13 cellular contexts compared by ENCODE assay signal in genomic region chr6:37259191-37259590, GRCh38. TPM values are rescaled to one million over a fixed set of nuclear protein-coding genes. Genes with fewer than 3 reads are reported as not detected.
DNase-seq lines count a peak whose midpoint lies in the region; ATAC-seq and TF ChIP-seq lines count a peak whose summit lies in the region.
"Had no signal": no experiment of that assay in that cellular context is flagged by ENCODE, and none has a peak within 500 bp of the region (broad histone marks: within the 10 kb centered on the region; RNA-seq: fewer than 3 reads in every experiment).

No MANE protein-coding gene starts in this region.

- no peak overlapping the region for H3K27ac ChIP-seq in AG04450 (ENCODE audit: low read depth, low read length)
- peak overlapping the region; percentile 87 for H3K27ac ChIP-seq in HL-60 (replicated peaks)
- H3K27ac ChIP-seq in neuronal stem cell (replicated peaks; ENCODE audit: low read length): no peak overlapping the region
- H3K27ac ChIP-seq: coronary artery, parathyroid adenoma had no signal

- peaks cover 18% of the 10 kb centered on the region for H3K36me3 Mint-ChIP-seq in activated T-helper 17 cell treated with anti-CD3 and anti-CD28 coated beads, Interleukin-2, amount 50 U/mL, for 72 hours (ENCODE audit: low read depth)

- peaks cover 25% of the 10 kb centered on the region for H3K4me1 Mint-ChIP-seq in activated T-helper 17 cell treated with anti-CD3 and anti-CD28 coated beads, Interleukin-2, amount 50 U/mL, for 72 hours

- no peak overlapping the region for H3K4me2 ChIP-seq in neuronal stem cell (ENCODE audit: insufficient read depth, low read length, poor library complexity, severe bottlenecking)

- H3K4me3 ChIP-seq in AG04450 (ENCODE audit: low read depth, low read length): peak overlapping the region; percentile 90
- H3K4me3 ChIP-seq in HL-60 (replicated peaks; ENCODE audit: insufficient read depth, low read length): no peak overlapping the region; the same call in 1 of the 2 replicates
- H3K4me3 ChIP-seq in neuronal stem cell (ENCODE audit: low read length in 2 of 2): no peak overlapping the region

- H2BK5ac ChIP-seq in neuronal stem cell (ENCODE audit: low read length): no peak overlapping the region

- H2BK120ac ChIP-seq in neuronal stem cell (ENCODE audit: low read depth, low read length): no peak overlapping the region

- H3K9me3 ChIP-seq in AG04450 (ENCODE audit: control insufficient read depth, insufficient read depth, low read length): no peaks in the 10 kb centered on the region
- H3K9me3 ChIP-seq in neuronal stem cell (replicated peaks in 1 of 2; ENCODE audit: control insufficient read depth in 2 of 2, insufficient read depth in 1 of 2, low read depth in 1 of 2, low read length in 2 of 2): no peaks in the 10 kb centered on the region
- H3K9me3 ChIP-seq: transverse colon had no signal

- no peaks in the 10 kb centered on the region for H3K9me3 Mint-ChIP-seq in activated T-helper 17 cell treated with anti-CD3 and anti-CD28 coated beads, Interleukin-2, amount 50 U/mL, for 72 hours

- no peak overlapping the region for H2AFZ ChIP-seq in neuronal stem cell (ENCODE audit: low read length)

- peak; percentile 4 for ATAC-seq in activated T-helper 17 cell treated with anti-CD3 and anti-CD28 coated beads, Interleukin-2, amount 50 U/mL, for 72 hours (replicated peaks)
- ATAC-seq in GM21717 (IDR thresholded peaks at IDR 0.05; ENCODE audit: unreplicated experiment): no peak
- no peak for ATAC-seq in HG03439 (IDR thresholded peaks at IDR 0.05; ENCODE audit: unreplicated experiment)

- peak overlapping the region; percentile 86 for H3K27ac Mint-ChIP-seq in activated T-helper 17 cell treated with anti-CD3 and anti-CD28 coated beads, Interleukin-2, amount 50 U/mL, for 72 hours

- CTCF ChIA-PET in AG04450 (lab: Charles Lee): interaction anchor here (1.4 kb wide), 1 partner anchor 44 kb away, joined by 3 read pairs; no protein-coding TSS in a partner anchor

- DNase-seq in AG04450 (ENCODE audit: low read depth, low spot score): no peak
- DNase-seq in HL-60 (ENCODE audit: low read depth in 1 of 2, low spot score in 1 of 2): no peak
- peak; percentile 77 for DNase-seq in kidney tubule cell (ENCODE audit: low spot score)
- DNase-seq in HCEC 1CT: no peak
- DNase-seq in neuronal stem cell (ENCODE audit: low spot score): no peak
- DNase-seq: NCI-H1048, T1000, transverse colon had no signal

- no peak overlapping the region for H3K14ac ChIP-seq in neuronal stem cell (ENCODE audit: low read length)

- H3K27me3 ChIP-seq in AG04450 (ENCODE audit: control insufficient read depth, insufficient read depth, low read length) (no peaks in the 10 kb centered on the region), HL-60 (ENCODE audit: insufficient read depth, poor library complexity, severe bottlenecking) (no peaks in the 10 kb centered on the region), neuronal stem cell (ENCODE audit: control insufficient read depth in 3 of 3, insufficient read depth in 3 of 3, low read depth in 1 of 3, low read length in 3 of 3) (peaks cover 0 to 1% (median 0%) of the 10 kb centered on the region in 3 experiments)
- H3K27me3 ChIP-seq: transverse colon had no signal

- H2BK15ac ChIP-seq in neuronal stem cell (ENCODE audit: low read length): no peak overlapping the region

- H2AK5ac ChIP-seq in neuronal stem cell (ENCODE audit: low read depth, low read length): no peak overlapping the region

- peak overlapping the region; percentile 86 for H3K4me3 Mint-ChIP-seq in activated T-helper 17 cell treated with anti-CD3 and anti-CD28 coated beads, Interleukin-2, amount 50 U/mL, for 72 hours

- H4K8ac ChIP-seq in neuronal stem cell (ENCODE audit: low read depth, low read length): no peak overlapping the region

- H4K91ac ChIP-seq in neuronal stem cell (ENCODE audit: low read depth, low read length, poor library complexity): no peak overlapping the region

- H3K23ac ChIP-seq in neuronal stem cell (ENCODE audit: low read depth, low read length, poor library complexity): no peak overlapping the region

- H3K79me1 ChIP-seq in neuronal stem cell (ENCODE audit: low read depth, low read length): peaks cover 2% of the 10 kb centered on the region

- H3K4ac ChIP-seq in neuronal stem cell (ENCODE audit: low read length): no peak overlapping the region

- no peak overlapping the region for H3K9ac ChIP-seq in neuronal stem cell (ENCODE audit: low read depth, low read length, poor library complexity)
- H3K9ac ChIP-seq: parathyroid adenoma had no signal

- H3K18ac ChIP-seq in neuronal stem cell (ENCODE audit: low read length): no peak overlapping the region

- H3K4me1 ChIP-seq in neuronal stem cell (ENCODE audit: control insufficient read depth in 2 of 2, insufficient read depth in 1 of 2, low read depth in 1 of 2, low read length in 2 of 2): peaks cover 2 to 3% of the 10 kb centered on the region in 2 donors

- no peaks in the 10 kb centered on the region for H3K27me3 Mint-ChIP-seq in activated T-helper 17 cell treated with anti-CD3 and anti-CD28 coated beads, Interleukin-2, amount 50 U/mL, for 72 hours

- H3K36me3 ChIP-seq in neuronal stem cell (replicated peaks in 1 of 2; ENCODE audit: control insufficient read depth in 2 of 2, insufficient read depth in 2 of 2, low read length in 2 of 2): no peaks in the 10 kb centered on the region
- H3K36me3 ChIP-seq: transverse colon had no signal

- POLR2A ChIA-PET in AG04450 (lab: Yijun Ruan, JAX): interaction anchor here (0.7 kb wide), 1 partner anchor 578 kb away, joined by 3 read pairs; no protein-coding TSS in a partner anchor

- no CpG with 5 or more reads among the region's 2 CpGs for WGBS in neuronal stem cell (ENCODE audit: extremely low coverage in 2 of 2, insufficient read length in 2 of 2, insufficient replicate concordance in 1 of 2), 2 donors

- no peak overlapping the region for H2BK12ac ChIP-seq in neuronal stem cell (ENCODE audit: low read length)

- TF ChIP-seq CTCF in AG04450 (IDR thresholded peaks at IDR 0.05; ENCODE audit: low read depth, low read length) (no peak), HL-60 (IDR thresholded peaks at IDR 0.05; ENCODE audit: insufficient read depth, low read length) (no peak)

RNA-seq across cellular contexts. Expression of gene TMEM217, which starts 1.2 kb away (rescaled TPM):
- 7.7 and 7.8 TPM in 2 replicates for polyA plus RNA-seq in AG04450 (2011; rRNA removed)
- polyA minus RNA-seq in AG04450 (2011; rRNA and poly(A)+ RNA removed): 4.0 and 7.6 TPM in 2 replicates
- 1 to 10 TPM; 2.5 to 3.5 TPM for total RNA-seq in activated T-helper 17 cell treated with anti-CD3 and anti-CD28 coated beads, Interleukin-2, amount 50 U/mL, for 72 hours
- polyA plus RNA-seq in neuronal stem cell (2013, experiment 1 of 2): 0.38 TPM
- 0.32 TPM for polyA plus RNA-seq in neuronal stem cell (2013, experiment 2 of 2)

RNA-seq across cellular contexts. Expression of gene TBC1D22B, which starts 1.6 kb away (rescaled TPM):
- polyA plus RNA-seq in AG04450 (2011; rRNA removed): 9.7 and 9.8 TPM in 2 replicates
- 7.5 and 8.7 TPM in 2 replicates for polyA minus RNA-seq in AG04450 (2011; rRNA and poly(A)+ RNA removed)
- total RNA-seq in activated T-helper 17 cell treated with anti-CD3 and anti-CD28 coated beads, Interleukin-2, amount 50 U/mL, for 72 hours: 10 to 100 TPM; 11.4 to 12.2 TPM
- polyA plus RNA-seq in neuronal stem cell (2013, experiment 1 of 2): 11.0 TPM
- polyA plus RNA-seq in neuronal stem cell (2013, experiment 2 of 2): 11.3 TPM
